2 cellular contexts compared by ENCODE assay signal in genomic region chr21:33355355-33355754, GRCh38.
TF ChIP-seq lines count a peak whose summit lies in the region.

No MANE protein-coding gene starts in this region.

TF ChIP-seq in HepG2, 621 proteins besides CTCF, POLR2A, EP300 and RAD21:
- no peak for TF ChIP-seq TBX2 (CRISPR knock-in tag; IDR thresholded peaks at IDR 0.05; ENCODE audit: borderline replicate concordance)
- no peak for TF ChIP-seq ZNF251 (CRISPR knock-in tag; IDR thresholded peaks at IDR 0.05)
- TF ChIP-seq YY1 (IDR thresholded peaks at IDR 0.05; ENCODE audit: insufficient read depth, insufficient replicate concordance, low read depth, low read length) = no peak
- no peak for TF ChIP-seq ZNF362 (CRISPR knock-in tag; IDR thresholded peaks at IDR 0.05; ENCODE audit: borderline replicate concordance)
- no peak for TF ChIP-seq ZNF180 (CRISPR knock-in tag; IDR thresholded peaks at IDR 0.05; ENCODE audit: borderline replicate concordance, low read depth)
- TF ChIP-seq MEIS1 (CRISPR knock-in tag; IDR thresholded peaks at IDR 0.05; ENCODE audit: borderline replicate concordance) = no peak
- TF ChIP-seq ZNF629 (CRISPR knock-in tag; conservative IDR thresholded peaks at IDR 0.05) = no peak
- TF ChIP-seq ZFP36L2 (CRISPR knock-in tag; IDR thresholded peaks at IDR 0.05) = no peak
- TF ChIP-seq POLR2AphosphoS2 (IDR thresholded peaks at IDR 0.05; ENCODE audit: low read depth, low read length) = no peak
- TF ChIP-seq SMARCE1 (IDR thresholded peaks at IDR 0.05; ENCODE audit: borderline replicate concordance) = no peak
- no peak for TF ChIP-seq MED13 (CRISPR knock-in tag; IDR thresholded peaks at IDR 0.05)
- no peak for TF ChIP-seq ZNF225 (CRISPR knock-in tag; IDR thresholded peaks at IDR 0.05)
- TF ChIP-seq, protein P1, sequence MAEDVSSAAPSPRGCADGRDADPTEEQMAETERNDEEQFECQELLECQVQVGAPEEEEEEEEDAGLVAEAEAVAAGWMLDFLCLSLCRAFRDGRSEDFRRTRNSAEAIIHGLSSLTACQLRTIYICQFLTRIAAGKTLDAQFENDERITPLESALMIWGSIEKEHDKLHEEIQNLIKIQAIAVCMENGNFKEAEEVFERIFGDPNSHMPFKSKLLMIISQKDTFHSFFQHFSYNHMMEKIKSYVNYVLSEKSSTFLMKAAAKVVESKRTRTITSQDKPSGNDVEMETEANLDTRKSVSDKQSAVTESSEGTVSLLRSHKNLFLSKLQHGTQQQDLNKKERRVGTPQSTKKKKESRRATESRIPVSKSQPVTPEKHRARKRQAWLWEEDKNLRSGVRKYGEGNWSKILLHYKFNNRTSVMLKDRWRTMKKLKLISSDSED (CRISPR knock-in tag; IDR thresholded peaks at IDR 0.05) = no peak

TF ChIP-seq in endothelial cell of umbilical vein, 7 proteins besides CTCF, POLR2A, EP300 and RAD21:
- TF ChIP-seq FOS (IDR thresholded peaks at IDR 0.05; ENCODE audit: borderline replicate concordance, insufficient read depth, low read length) = no peak
- no peak for TF ChIP-seq POLR2AphosphoS5 (IDR thresholded peaks at IDR 0.05; ENCODE audit: insufficient read depth, low read depth, low read length)
- TF ChIP-seq, protein P2, sequence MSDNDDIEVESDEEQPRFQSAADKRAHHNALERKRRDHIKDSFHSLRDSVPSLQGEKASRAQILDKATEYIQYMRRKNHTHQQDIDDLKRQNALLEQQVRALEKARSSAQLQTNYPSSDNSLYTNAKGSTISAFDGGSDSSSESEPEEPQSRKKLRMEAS (IDR thresholded peaks at IDR 0.05; ENCODE audit: insufficient read depth, insufficient read length) = no peak
- TF ChIP-seq MYC (IDR thresholded peaks at IDR 0.05; ENCODE audit: low read depth, low read length) = no peak
- TF ChIP-seq GATA2 (IDR thresholded peaks at IDR 0.05; ENCODE audit: insufficient read depth, insufficient read length, low read depth, low read length) = no peak
TF ChIP-seq in endothelial cell of umbilical vein: peak in this region for 0.
